Comparison of ENCODE assay signal across 18 cellular contexts in genomic region chr15:47742742-47743141, GRCh38. TPM values are rescaled to one million over a fixed set of nuclear protein-coding genes. Genes with fewer than 3 reads are reported as not detected.
DNase-seq lines count a peak whose midpoint lies in the region; ATAC-seq and TF ChIP-seq lines count a peak whose summit lies in the region.
"Had no signal": no experiment of that assay in that cellular context is flagged by ENCODE, and none has a peak within 500 bp of the region (broad histone marks: within the 10 kb centered on the region; RNA-seq: fewer than 3 reads in every experiment).

No MANE protein-coding gene starts in this region.

- H3T11ph ChIP-seq in H9 (ENCODE audit: low read length): no peak overlapping the region

- H2AFZ ChIP-seq in H9 (ENCODE audit: low read length): no peak overlapping the region
- H2AFZ ChIP-seq: PC-9 had no signal

- H3K27ac Mint-ChIP-seq in H9: peak overlapping the region in 2 of 3 experiments; percentile 52 to 68; a peak in 3 of 7 replicates
- peak overlapping the region; percentile 44; the same call in 1 of the 2 replicates for H3K27ac Mint-ChIP-seq in WTC11
- H3K27ac Mint-ChIP-seq in nephron progenitor cell: peak overlapping the region; percentile 8
- H3K27ac Mint-ChIP-seq: B cell, CD14-positive monocyte had no signal

- peaks cover 3% of the 10 kb centered on the region in 2 experiments; a peak in 3 of 5 replicates for H3K9me3 Mint-ChIP-seq in H9
- H3K9me3 Mint-ChIP-seq in WTC11: no peaks in the 10 kb centered on the region
- no peaks in the 10 kb centered on the region for H3K9me3 Mint-ChIP-seq in nephron progenitor cell

- no peak overlapping the region for H4K8ac ChIP-seq in H9 (replicated peaks; ENCODE audit: insufficient read length, low read depth, low read length)

- H2BK5ac ChIP-seq in H9 (ENCODE audit: insufficient read length, low read length): no peak overlapping the region

- H3K9me3 ChIP-seq in H9 (ENCODE audit: control insufficient read depth, low read depth, low read length): no peaks in the 10 kb centered on the region
- H3K9me3 ChIP-seq in iPS-18a (ENCODE audit: control insufficient read depth, low read depth, low read length): no peaks in the 10 kb centered on the region
- no peaks in the 10 kb centered on the region for H3K9me3 ChIP-seq in MG63
- H3K9me3 ChIP-seq: A549, HAP-1 had no signal

- CTCF ChIA-PET in WTC11 (lab: Charles Lee): no interaction called here

- H3K4ac ChIP-seq in H9 (ENCODE audit: low read depth, low read length): no peak overlapping the region

- H3K4me3 Mint-ChIP-seq in H9 (peak overlapping the region in 1 of 2 experiments; percentile 66; a peak in 2 of 5 replicates), WTC11 (peak overlapping the region; percentile 24; the same call in 1 of the 2 replicates), nephron progenitor cell (no peak overlapping the region)
- H3K4me3 Mint-ChIP-seq: B cell, CD14-positive monocyte had no signal

- H3K4me1 ChIP-seq in H9 (ENCODE audit: insufficient read depth, low read length) (peaks cover 9% of the 10 kb centered on the region; the same call in 1 of the 2 replicates), iPS-18a (ENCODE audit: control insufficient read depth, low read depth, low read length) (peaks cover 25% of the 10 kb centered on the region)
- H3K4me1 ChIP-seq: A549 had no signal

- no peak overlapping the region for H3K27ac ChIP-seq in H9 (ENCODE audit: insufficient read length, low read depth, low read length)
- no peak overlapping the region for H3K27ac ChIP-seq in iPS-18a (ENCODE audit: low read length)
- H3K27ac ChIP-seq: A549, PC-9 had no signal

- no peaks in the 10 kb centered on the region for H3K79me1 ChIP-seq in H9 (ENCODE audit: insufficient read depth, low read depth, low read length, poor library complexity, severe bottlenecking)

- DNase-seq in H9 (no peak), WTC11 (ENCODE audit: low spot score) (no peak), nephron progenitor cell (no peak), ureter (ENCODE audit: low spot score) (no peak), MG63 (no peak)
- DNase-seq: Karpas-422, NCI-H1694, NCI-H748 treated with DMSO at 0.1 percent for 48 hours, PC-9, RPMI8226, SHP77 had no signal

- H3K23ac ChIP-seq in H9 (ENCODE audit: insufficient read length, low read depth, low read length): no peak overlapping the region

- H3K27me3 Mint-ChIP-seq in H9 (ENCODE audit: low read depth): peaks cover 38% of the 10 kb centered on the region
- H3K27me3 Mint-ChIP-seq in WTC11 (ENCODE audit: low read depth): peaks cover 85% of the 10 kb centered on the region
- H3K27me3 Mint-ChIP-seq in nephron progenitor cell (ENCODE audit: low read depth, poor library complexity): no peaks in the 10 kb centered on the region

- H2BK20ac ChIP-seq in H9 (ENCODE audit: low read depth, low read length, poor library complexity, severe bottlenecking): no peak overlapping the region

- H3K4me2 ChIP-seq in H9 (ENCODE audit: insufficient read depth, insufficient read length, low read length): peak overlapping the region; percentile 13
- H3K4me2 ChIP-seq: A549, PC-9 had no signal

- peaks cover 43 to 52% of the 10 kb centered on the region in 2 experiments for H3K4me1 Mint-ChIP-seq in H9
- peaks cover 32% of the 10 kb centered on the region for H3K4me1 Mint-ChIP-seq in WTC11
- peaks cover 20% of the 10 kb centered on the region for H3K4me1 Mint-ChIP-seq in nephron progenitor cell
- H3K4me1 Mint-ChIP-seq: B cell, CD14-positive monocyte had no signal

- H2BK15ac ChIP-seq in H9 (ENCODE audit: low read depth, low read length): no peak overlapping the region

- H2BK120ac ChIP-seq in H9 (ENCODE audit: low read depth, low read length, poor library complexity, severe bottlenecking): no peak overlapping the region

- no peak overlapping the region for H3K18ac ChIP-seq in H9 (ENCODE audit: insufficient read length, low read depth, low read length)

- H2BK12ac ChIP-seq in H9 (ENCODE audit: insufficient read length, low read depth, low read length): no peak overlapping the region

- no peak overlapping the region for H3K56ac ChIP-seq in H9 (ENCODE audit: insufficient read length, low read depth, low read length)

- TF ChIP-seq CTCF in H9 (conservative IDR thresholded peaks at IDR 0.05) (no peak), WTC11 (IDR thresholded peaks at IDR 0.05) (no peak), nephron progenitor cell (IDR thresholded peaks at IDR 0.05) (no peak)

- no peaks in the 10 kb centered on the region for H4K20me1 ChIP-seq in H9 (ENCODE audit: control insufficient read depth, insufficient read depth, insufficient read length)

- no CpG with 5 or more reads among the region's 2 CpGs for WGBS in H9 (ENCODE audit: extremely low coverage, insufficient read length, low lambda C conversion rate)

- peak overlapping the region; percentile 15 for H3K4me3 ChIP-seq in iPS-18a (ENCODE audit: low read length)
- no peak overlapping the region for H3K4me3 ChIP-seq in MG63
- H3K4me3 ChIP-seq: A549, HAP-1, PC-9 had no signal

- H3K9ac ChIP-seq in H9 (ENCODE audit: extremely low read depth, insufficient read length, low read length): no peak overlapping the region
- no peak overlapping the region for H3K9ac ChIP-seq in iPS-18a (ENCODE audit: low read length)

- no peaks in the 10 kb centered on the region for H3K23me2 ChIP-seq in H9 (ENCODE audit: insufficient read length, low read depth, low read length, poor library complexity, severe bottlenecking)

- H4K91ac ChIP-seq in H9 (ENCODE audit: insufficient read length, low read depth, low read length): no peak overlapping the region

- no peaks in the 10 kb centered on the region for H3K79me2 ChIP-seq in H9 (ENCODE audit: insufficient read depth, low read length)

- ATAC-seq in WTC11: peak; percentile 94
- ATAC-seq in HG02870 (IDR thresholded peaks at IDR 0.05; ENCODE audit: unreplicated experiment): no peak
- ATAC-seq in HG02973 (IDR thresholded peaks at IDR 0.05; ENCODE audit: unreplicated experiment): no peak
- ATAC-seq: A549 had no signal

- H3K36me3 ChIP-seq in iPS-18a (ENCODE audit: control insufficient read depth, low read depth, low read length) (no peaks in the 10 kb centered on the region), MG63 (no peaks in the 10 kb centered on the region)
- H3K36me3 ChIP-seq: HAP-1 had no signal

- H3K27me3 ChIP-seq in H9 (ENCODE audit: insufficient read depth, low read length): peaks cover 8% of the 10 kb centered on the region
- H3K27me3 ChIP-seq in iPS-18a (ENCODE audit: control insufficient read depth, insufficient read depth, low read length): peaks cover 26% of the 10 kb centered on the region
- no peaks in the 10 kb centered on the region for H3K27me3 ChIP-seq in MG63

- POLR2A ChIA-PET in WTC11 (lab: Charles Lee): no interaction called here

- peaks cover 3 to 16% (median 9%) of the 10 kb centered on the region in 3 experiments; a peak in 6 of 7 replicates for H3K36me3 Mint-ChIP-seq in H9 (ENCODE audit: insufficient read depth in 1 of 3, low read depth in 3 of 3)
- no peaks in the 10 kb centered on the region for H3K36me3 Mint-ChIP-seq in WTC11
- H3K36me3 Mint-ChIP-seq in nephron progenitor cell (ENCODE audit: low read depth): peaks cover 35% of the 10 kb centered on the region
- H3K36me3 Mint-ChIP-seq: CD14-positive monocyte had no signal

- no peak overlapping the region for H4K5ac ChIP-seq in H9 (ENCODE audit: insufficient read length, low read depth, low read length)

- H3K14ac ChIP-seq in H9 (ENCODE audit: insufficient read depth, low read length): no peak overlapping the region

- H2AK5ac ChIP-seq in H9 (ENCODE audit: insufficient read length, low read length): no peak overlapping the region

TF ChIP-seq in WTC11, 78 proteins besides CTCF, POLR2A, EP300 and RAD21:
- no peak for TF ChIP-seq NFYB (CRISPR knock-in tag; conservative IDR thresholded peaks at IDR 0.05; ENCODE audit: low read depth)
- 0 out of 2 replicates have a peak, but pooled peaks have one; percentile 23 for TF ChIP-seq ETV6 (CRISPR knock-in tag; IDR thresholded peaks at IDR 0.05)
- 0 out of 2 replicates have a peak, but pooled peaks have one; percentile 47 for TF ChIP-seq FOXK1 (CRISPR knock-in tag; IDR thresholded peaks at IDR 0.05)
- TF ChIP-seq ZNF232 (CRISPR knock-in tag; IDR thresholded peaks at IDR 0.05): no peak
- no peak for TF ChIP-seq SOX15 (CRISPR knock-in tag; IDR thresholded peaks at IDR 0.05)
- TF ChIP-seq MYBL2 (CRISPR knock-in tag; IDR thresholded peaks at IDR 0.05): no peak
- TF ChIP-seq HMGA2 (CRISPR knock-in tag; IDR thresholded peaks at IDR 0.05): no peak
- TF ChIP-seq, protein P1, sequence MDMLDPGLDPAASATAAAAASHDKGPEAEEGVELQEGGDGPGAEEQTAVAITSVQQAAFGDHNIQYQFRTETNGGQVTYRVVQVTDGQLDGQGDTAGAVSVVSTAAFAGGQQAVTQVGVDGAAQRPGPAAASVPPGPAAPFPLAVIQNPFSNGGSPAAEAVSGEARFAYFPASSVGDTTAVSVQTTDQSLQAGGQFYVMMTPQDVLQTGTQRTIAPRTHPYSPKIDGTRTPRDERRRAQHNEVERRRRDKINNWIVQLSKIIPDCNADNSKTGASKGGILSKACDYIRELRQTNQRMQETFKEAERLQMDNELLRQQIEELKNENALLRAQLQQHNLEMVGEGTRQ (CRISPR knock-in tag; IDR thresholded peaks at IDR 0.05): no peak
- TF ChIP-seq TEAD1 (CRISPR knock-in tag; IDR thresholded peaks at IDR 0.05): no peak; the same call in 1 of the 2 replicates

RNA-seq across cellular contexts. Expression of gene SEMA6D, which starts 25.4 kb away (rescaled TPM):
- total RNA-seq in H9 (2021) (15.8 TPM in 2 replicates), WTC11 (2021) (0.98 to 2.6 TPM (median 2.0 TPM) in 3 replicates), ureter (8.8 TPM)
- total RNA-seq in MG63 (2014; rRNA removed; shearing (Covaris generic); ENCODE audit: low replicate concordance): 1.0 and 14.1 TPM in 2 replicates
- total RNA-seq: B cell, PC-9 had no signal

Comparison
In these comparisons a context has a peak if more than half of its experiments do, and no peak if none do; other contexts are left out.
1. H3K27ac Mint-ChIP-seq: peak in every context shown above with its lines; median percentile 60 in H9; 44 in WTC11; 8 in nephron progenitor cell.